ENCODE assay signal across 8 cellular contexts in the genomic region with DNA sequence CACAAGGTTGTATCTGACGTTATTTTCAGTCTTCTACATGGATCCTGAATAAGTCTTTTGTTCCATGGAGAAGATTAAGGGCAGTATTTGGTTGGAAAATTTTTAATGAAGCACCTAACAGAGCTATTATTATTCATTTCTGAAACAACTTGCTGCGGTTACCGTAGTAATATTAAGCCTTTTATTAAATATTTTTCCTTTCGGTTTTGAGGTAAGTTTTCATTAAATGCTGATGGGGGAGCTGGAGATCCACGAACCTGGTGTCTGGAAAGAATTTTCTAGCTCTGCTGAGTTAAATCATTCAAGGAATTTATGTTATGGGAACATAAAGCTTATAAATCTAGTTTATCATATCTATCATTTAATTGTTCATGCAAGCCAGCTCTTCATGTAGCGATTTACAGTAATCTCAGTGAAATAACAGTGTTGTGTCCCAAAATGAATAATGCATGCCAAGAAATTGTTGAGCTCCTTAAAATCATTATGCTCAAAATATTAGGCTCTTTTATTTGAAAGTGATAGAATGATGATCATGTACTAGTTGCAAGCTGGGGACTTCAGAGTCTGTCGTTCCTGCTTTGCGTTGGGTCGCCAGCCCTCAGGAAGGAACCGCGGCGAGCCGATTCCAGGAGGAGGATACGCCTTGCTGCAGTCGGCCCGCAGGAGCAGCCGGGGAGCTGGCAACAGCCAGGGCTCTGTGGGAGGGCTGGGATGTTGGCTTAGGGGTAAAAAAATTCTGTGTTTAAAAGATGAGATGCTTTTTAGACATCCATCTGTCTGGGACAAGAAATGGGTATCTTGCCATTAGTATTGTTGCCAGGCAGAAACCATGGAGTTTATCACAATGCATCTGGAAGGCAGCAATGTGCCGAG.
DNase-seq lines count a peak whose midpoint lies in the region; ATAC-seq and TF ChIP-seq lines count a peak whose summit lies in the region.

No MANE protein-coding gene starts in this region.

- TF ChIP-seq CTCF in body of pancreas (IDR thresholded peaks at IDR 0.05) (peak; percentile 10 to 63 (median 50)), sigmoid colon (IDR thresholded peaks at IDR 0.05) (peak; percentile 25 to 42 (median 34)), spleen (IDR thresholded peaks at IDR 0.05 in 8 of 11, conservative IDR thresholded peaks at IDR 0.05 in 3 of 11) (peak in 5 of 11 experiments; percentile 8 to 41 (median 21))

- DNase-seq in GM04504 (ENCODE audit: low read depth) (peak; percentile 27), body of pancreas (no peak), hepatic stellate cell (ENCODE audit: low spot score) (peak; percentile 47), sigmoid colon (no peak), SIG-M5 treated with dmso at 0.1 percent for 504 hours (lab: John Stamatoyannopoulos, UW; ENCODE audit: unreplicated experiment) (no peak), spleen (no peak)

- TF ChIP-seq POLR2A in body of pancreas (IDR thresholded peaks at IDR 0.05) (no peak), sigmoid colon (IDR thresholded peaks at IDR 0.05) (no peak), spleen (IDR thresholded peaks at IDR 0.05) (no peak)

- no peak overlapping the region for H3K4me3 ChIP-seq in body of pancreas
- peak overlapping the region in 3 of 4 donors; percentile 20 to 41 (median 35) for H3K4me3 ChIP-seq in sigmoid colon
- peak overlapping the region in 2 of 8 donors; percentile 8 to 9 for H3K4me3 ChIP-seq in spleen

- intact Hi-C loops in body of pancreas (cut with DNase I): no loop called here
- intact Hi-C loops in sigmoid colon (cut with DNase I): no loop called here
- intact Hi-C loops in spleen (cut with DNase I; ENCODE audit: low total_unique reads): no loop called here

- H3K36me3 ChIP-seq in body of pancreas (replicated peaks in 1 of 2; ENCODE audit: insufficient read depth in 1 of 2, low read depth in 2 of 2) (no peaks in the 10 kb centered on the region), sigmoid colon (no peaks in the 10 kb centered on the region), spleen (peaks cover 0 to 53% (median 3%) of the 10 kb centered on the region in 6 donors)

- TF ChIP-seq EP300 in sigmoid colon (IDR thresholded peaks at IDR 0.05): no peak

- H3K9me3 ChIP-seq in body of pancreas: no peaks in the 10 kb centered on the region
- H3K9me3 ChIP-seq in sigmoid colon: no peaks in the 10 kb centered on the region
- no peaks in the 10 kb centered on the region for H3K9me3 ChIP-seq in spleen

- no peak overlapping the region for H3K27ac ChIP-seq in body of pancreas
- H3K27ac ChIP-seq in sigmoid colon: peak overlapping the region in 1 of 4 donors; percentile 21
- H3K27ac ChIP-seq in spleen: peak overlapping the region in 2 of 8 donors; percentile 3 to 29

- WGBS in body of pancreas, 2 donors: 62 to 68% methylated on average over 18 of the region's 18 CpGs
- 78 to 84% methylated on average over 18 of the region's 18 CpGs for WGBS in sigmoid colon, 2 donors
- WGBS in spleen, 5 donors: 67 to 77% (median 76%) methylated on average over 18 of the region's 18 CpGs

- H3K27me3 ChIP-seq in body of pancreas: no peaks in the 10 kb centered on the region
- H3K27me3 ChIP-seq in sigmoid colon: no peaks in the 10 kb centered on the region
- no peaks in the 10 kb centered on the region for H3K27me3 ChIP-seq in spleen (replicated peaks in 1 of 7)

- no peaks in the 10 kb centered on the region for H3K4me1 ChIP-seq in body of pancreas
- H3K4me1 ChIP-seq in sigmoid colon: peaks cover 0 to 25% (median 8%) of the 10 kb centered on the region in 4 donors
- peaks cover 0 to 33% (median 9%) of the 10 kb centered on the region in 6 donors for H3K4me1 ChIP-seq in spleen

- no peak for ATAC-seq in body of pancreas
- ATAC-seq in HG02763 (IDR thresholded peaks at IDR 0.05; ENCODE audit: unreplicated experiment): no peak
- no peak for ATAC-seq in GM19324 (IDR thresholded peaks at IDR 0.05; ENCODE audit: low FRiP score, unreplicated experiment)

Comparison
In these comparisons a context has a peak if more than half of its experiments do, and no peak if none do; other contexts are left out.
1. DNase-seq: peak in GM04504 (single experiment) and hepatic stellate cell (single experiment); none in body of pancreas (0 of 4), sigmoid colon (single experiment), SIG-M5 treated with dmso at 0.1 percent for 504 hours (single experiment) and spleen (single experiment).
2. H3K4me3 ChIP-seq: peak in sigmoid colon (3 of 4); none in body of pancreas (0 of 2).